In genomic region chr11:46099973-46100335, GRCh38 we compare ENCODE assay signal across 9 cellular contexts. TPM values are rescaled to one million over a fixed set of nuclear protein-coding genes. Genes with fewer than 3 reads are reported as not detected.
A peak's percentile ranks its signal among the peaks of the same experiment; 100 is the strongest.
DNase-seq lines count a peak whose midpoint lies in the region; ATAC-seq and TF ChIP-seq lines count a peak whose summit lies in the region.
"Had no signal": no experiment of that assay in that cellular context is flagged by ENCODE, and none has a peak within 500 bp of the region (broad histone marks: within the 10 kb centered on the region; RNA-seq: fewer than 3 reads in every experiment).

No MANE protein-coding gene starts in this region.

- H3K27me3 ChIP-seq in DND-41 (ENCODE audit: insufficient read depth, low read length, poor library complexity) (no peaks in the 10 kb centered on the region), neural cell (ENCODE audit: insufficient read depth, low read depth, low read length) (no peaks in the 10 kb centered on the region)

- H3K79me2 ChIP-seq in DND-41 (ENCODE audit: insufficient read depth, low read length) (peaks cover 83% of the 10 kb centered on the region), neural cell (replicated peaks; ENCODE audit: insufficient read depth, low read length) (peaks cover 75% of the 10 kb centered on the region)

- peaks cover 34% of the 10 kb centered on the region for H3K4me1 ChIP-seq in DND-41 (ENCODE audit: insufficient read depth, low read length)

- H3F3A ChIP-seq in neural cell (ENCODE audit: insufficient read depth, low read length, poor library complexity, severe bottlenecking) = no peaks in the 10 kb centered on the region

- H3K27ac ChIP-seq in DND-41 (ENCODE audit: low read length) (peak overlapping the region; percentile 68), neural cell (ENCODE audit: low read length) (no peak overlapping the region)

- H2AFZ ChIP-seq in DND-41 (ENCODE audit: low read depth, low read length) = peak overlapping the region; percentile 45
- H2AFZ ChIP-seq in neural cell (ENCODE audit: low read depth, low read length) = no peak overlapping the region

- H3K9me3 ChIP-seq in DND-41 (ENCODE audit: insufficient read depth, low read length, severe bottlenecking) (no peaks in the 10 kb centered on the region), neural cell (ENCODE audit: low read length) (no peaks in the 10 kb centered on the region)

- peaks cover 67% of the 10 kb centered on the region for H3K4me1 Mint-ChIP-seq in brain

- no peak for TF ChIP-seq RAD21 in neural cell (conservative IDR thresholded peaks at IDR 0.05)

- no peak for TF ChIP-seq EP300 in neural cell (conservative IDR thresholded peaks at IDR 0.05; ENCODE audit: poor library complexity, severe bottlenecking)

- DNase-seq in DND-41 = no peak
- no peak for DNase-seq in NCI-H510A treated with DMSO at 0.1 percent for 48 hours (lab: John Stamatoyannopoulos, UW)
- no peak for DNase-seq in stimulated activated CD4-positive, alpha-beta T cell treated with anti-CD3 and anti-CD28 coated beads, Interleukin-4, amount 100 ng/mL, for 1 hour
- DNase-seq in occipital lobe (lab: John Stamatoyannopoulos, UW) = no peak
- DNase-seq: cortex of kidney had no signal

- H3K27me3 Mint-ChIP-seq in brain = no peaks in the 10 kb centered on the region

- peak overlapping the region in 1 of 2 experiments; percentile 40; a peak in 2 of 4 replicates for H3K4me3 ChIP-seq in DND-41 (ENCODE audit: low read depth in 1 of 2, low read length in 2 of 2)
- H3K4me3 ChIP-seq in neural cell (ENCODE audit: low read length) = no peak overlapping the region

- ATAC-seq in DND-41 (ENCODE audit: insufficient read depth, low read depth) (peak; percentile 81), HG03354 (IDR thresholded peaks at IDR 0.05; ENCODE audit: poor library complexity, severe bottlenecking, unreplicated experiment) (peak; percentile 52), HG02588 (IDR thresholded peaks at IDR 0.05; ENCODE audit: unreplicated experiment) (no peak)

- no peaks in the 10 kb centered on the region for H3K36me3 ChIP-seq in DND-41 (ENCODE audit: insufficient read depth, low read length)
- no peaks in the 10 kb centered on the region for H3K36me3 ChIP-seq in neural cell (ENCODE audit: insufficient read depth, low read length)

- peaks cover 0 to 4% (median 0%) of the 10 kb centered on the region in 5 experiments for H3K9me3 Mint-ChIP-seq in brain

- H3K36me3 Mint-ChIP-seq in brain = peaks cover 9% of the 10 kb centered on the region

- peak overlapping the region; percentile 61 for H3K4me2 ChIP-seq in DND-41 (ENCODE audit: insufficient read depth, low read length)
- peak overlapping the region; percentile 9 for H3K4me2 ChIP-seq in neural cell (ENCODE audit: low read length)

- H3K9me2 ChIP-seq in neural cell (ENCODE audit: insufficient read depth, low read length) = no peaks in the 10 kb centered on the region

- H4K20me1 ChIP-seq in DND-41 (ENCODE audit: insufficient read depth, low read length) (0 out of 2 replicates have a peak, but pooled peaks cover 1% of the 10 kb centered on the region), neural cell (ENCODE audit: insufficient read depth) (no peaks in the 10 kb centered on the region)

- H3K4me3 Mint-ChIP-seq in brain = peak overlapping the region; percentile 45 to 75 (median 71)

- TF ChIP-seq CTCF in DND-41 (IDR thresholded peaks at IDR 0.05; ENCODE audit: borderline replicate concordance, extremely low read depth, low read length, poor library complexity, severe bottlenecking) = no peak
- TF ChIP-seq CTCF in brain (conservative IDR thresholded peaks at IDR 0.05) = no peak
- TF ChIP-seq CTCF in neural cell (IDR thresholded peaks at IDR 0.05; ENCODE audit: poor library complexity, severe bottlenecking) = no peak

- peak overlapping the region; percentile 63 to 98 (median 95) for H3K27ac Mint-ChIP-seq in brain

- peak overlapping the region; percentile 45 for H3K9ac ChIP-seq in DND-41 (ENCODE audit: low read depth, low read length)
- H3K9ac ChIP-seq in neural cell (ENCODE audit: low read length) = no peak overlapping the region

TF ChIP-seq in neural cell, 6 proteins besides CTCF, POLR2A, EP300 and RAD21:
- TF ChIP-seq EZH2 (IDR thresholded peaks at IDR 0.05; ENCODE audit: borderline replicate concordance, insufficient read depth, low read length, poor library complexity, severe bottlenecking) = no peak
- TF ChIP-seq REST (IDR thresholded peaks at IDR 0.05; ENCODE audit: borderline replicate concordance) = no peak
- TF ChIP-seq POLR2AphosphoS5 (IDR thresholded peaks at IDR 0.05) = no peak
- TF ChIP-seq TAF1 (IDR thresholded peaks at IDR 0.05; ENCODE audit: low read depth) = no peak
- TF ChIP-seq MXI1 (conservative IDR thresholded peaks at IDR 0.05; ENCODE audit: poor library complexity, severe bottlenecking) = no peak
- no peak for TF ChIP-seq SMC3 (conservative IDR thresholded peaks at IDR 0.05; ENCODE audit: poor library complexity)

RNA-seq across cellular contexts. Expression of gene PHF21A, which starts 21.3 kb away (rescaled TPM):
- polyA plus RNA-seq in brain (ENCODE audit: insufficient read depth, low read depth, low replicate concordance) = 23.7 TPM
- polyA plus RNA-seq in neural cell = 18.9 and 31.7 TPM in 2 replicates
- polyA minus RNA-seq in neural cell = 54.3 and 71.3 TPM in 2 replicates
- 30.7 TPM for total RNA-seq in occipital lobe
